In genomic region chr2:31267437-31268120, GRCh38 we compare ENCODE assay signal across 22 cellular contexts. TPM values are rescaled to one million over a fixed set of nuclear protein-coding genes. Genes with fewer than 3 reads are reported as not detected.
DNase-seq lines count a peak whose midpoint lies in the region; ATAC-seq, FAIRE-seq and TF ChIP-seq lines count a peak whose summit lies in the region.
"Had no signal": no experiment of that assay in that cellular context is flagged by ENCODE, and none has a peak within 500 bp of the region (broad histone marks: within the 10 kb centered on the region; RNA-seq: fewer than 3 reads in every experiment).

No MANE protein-coding gene starts in this region.

- no peak for TF ChIP-seq POLR2A in K562 (conservative IDR thresholded peaks at IDR 0.05)

- no peak for FAIRE-seq in K562 (lab: Jason Lieb, UNC)
- FAIRE-seq: GM12891 had no signal

- H3K4me1 ChIP-seq in K562 (replicated peaks in 1 of 2; ENCODE audit: control insufficient read depth in 2 of 2, insufficient read depth in 2 of 2, low read length in 2 of 2): no peaks in the 10 kb centered on the region
- H3K4me1 ChIP-seq: Caco-2 had no signal

- 0% methylated on average over 8 of the region's 8 CpGs for WGBS in K562 (ENCODE audit: insufficient coverage, low coverage, missing lambda C conversion rate)

- H3K27ac Mint-ChIP-seq in memory B cell: peak overlapping the region; percentile 58
- H3K27ac Mint-ChIP-seq: CD4-positive, alpha-beta T cell had no signal

- TF ChIP-seq EP300 in K562 (IDR thresholded peaks at IDR 0.05; ENCODE audit: low read length): no peak

- no peaks in the 10 kb centered on the region for H3K9me3 ChIP-seq in K562 (replicated peaks; ENCODE audit: control insufficient read depth, insufficient read depth, low read depth, low read length)
- H3K9me3 ChIP-seq: Caco-2 had no signal

- H3K36me3 ChIP-seq in K562 (ENCODE audit: control insufficient read depth, insufficient read depth, low read length): no peaks in the 10 kb centered on the region

- no peaks in the 10 kb centered on the region for H3K9me1 ChIP-seq in K562 (ENCODE audit: control insufficient read depth, insufficient read depth, low read length)

- H3K79me2 ChIP-seq in K562 (ENCODE audit: control insufficient read depth, insufficient read depth, low read length): no peaks in the 10 kb centered on the region

- H3K27me3 Mint-ChIP-seq in memory B cell: no peaks in the 10 kb centered on the region
- H3K27me3 Mint-ChIP-seq: CD4-positive, alpha-beta T cell had no signal

- no peak overlapping the region for H3K4me2 ChIP-seq in K562 (ENCODE audit: insufficient read depth, low read length)

- no peak for TF ChIP-seq CTCF in K562 (IDR thresholded peaks at IDR 0.05 in 2 of 3, conservative IDR thresholded peaks at IDR 0.05 in 1 of 3; ENCODE audit: insufficient read depth in 2 of 3, low read depth in 1 of 3, low read length in 3 of 3)

- in situ Hi-C loops in K562 (cut with MboI): no loop called here

- peaks cover 21% of the 10 kb centered on the region for H3K36me3 Mint-ChIP-seq in memory B cell

- ATAC-seq in K562 (no peak), memory B cell (ENCODE audit: low read depth) (no peak), HG02970 (IDR thresholded peaks at IDR 0.05; ENCODE audit: low FRiP score, unreplicated experiment) (no peak)
- ATAC-seq: PC-3 had no signal

- no peak overlapping the region for H2AFZ ChIP-seq in K562 (ENCODE audit: low read depth, low read length)
- H2AFZ ChIP-seq: GM23248 had no signal

- no peaks in the 10 kb centered on the region for H3K9me3 Mint-ChIP-seq in memory B cell
- H3K9me3 Mint-ChIP-seq: CD4-positive, alpha-beta T cell had no signal

- POLR2A ChIA-PET in K562 (lab: Yijun Ruan, JAX): no interaction called here

- no peak overlapping the region for H3K4me3 Mint-ChIP-seq in memory B cell
- H3K4me3 Mint-ChIP-seq: CD4-positive, alpha-beta T cell had no signal

- no peak overlapping the region for H3K27ac ChIP-seq in K562 (ENCODE audit: extremely low read depth, low read depth, low read length)
- H3K27ac ChIP-seq: 22Rv1, GM23248 had no signal

- no peaks in the 10 kb centered on the region for H4K20me1 ChIP-seq in K562 (replicated peaks; ENCODE audit: control insufficient read depth, insufficient read depth, low read length)

- TF ChIP-seq RAD21 in K562 (CRISPR knock-in tag; conservative IDR thresholded peaks at IDR 0.05 in 1 of 2, IDR thresholded peaks at IDR 0.05 in 1 of 2): no peak

- BruUV-seq in K562 (replicated peaks; lab: Mats Ljungman, UMichigan): no TSS peak

- CTCF ChIA-PET in K562 (lab: Yijun Ruan, JAX; ENCODE audit: low intra/inter-chr PET ratio): no interaction called here

- H3K9ac ChIP-seq in K562 (ENCODE audit: insufficient read depth in 1 of 2, low read depth in 2 of 2, low read length in 2 of 2): peak overlapping the region in 1 of 2 experiments; percentile 26; a peak in 1 of 4 replicates
- H3K9ac ChIP-seq: GM23248 had no signal

- H3K27me3 ChIP-seq in K562 (ENCODE audit: control insufficient read depth in 2 of 2, insufficient read depth in 2 of 2, low read length in 2 of 2): peaks cover 0 to 18% of the 10 kb centered on the region in 2 experiments; a peak in 3 of 5 replicates

- peaks cover 29% of the 10 kb centered on the region for H3K4me1 Mint-ChIP-seq in memory B cell

- H3K4me3 ChIP-seq in K562: no peak overlapping the region
- H3K4me3 ChIP-seq: GM23248 had no signal

- intact Hi-C loops in K562 (cut with micrococcal nuclease): no loop called here

- DNase-seq in DMS 273 (lab: John Stamatoyannopoulos, UW; ENCODE audit: unreplicated experiment): peak; percentile 68
- no peak for DNase-seq in DMS 273 treated with DMSO at 0.1 percent for 48 hours (lab: John Stamatoyannopoulos, UW)
- DNase-seq in K562 (ENCODE audit: extremely low read depth in 1 of 4, low spot score in 3 of 4): no peak
- DNase-seq in memory B cell (ENCODE audit: low spot score in 2 of 2): no peak
- no peak for DNase-seq in SIG-M5 treated with dmso at 0.1 percent for 504 hours (lab: John Stamatoyannopoulos, UW; ENCODE audit: unreplicated experiment)
- DNase-seq in NCI-H748 (lab: John Stamatoyannopoulos, UW; ENCODE audit: unreplicated experiment): no peak
- no peak for DNase-seq in NCI-H69 (lab: John Stamatoyannopoulos, UW)
- DNase-seq: AML-193; Caco-2; CD4-positive, alpha-beta T cell; EL; GM23248; HCEC 1CT; NCI-H1105; NCI-H2081 treated with DMSO at 0.1 percent for 48 hours; NCI-H446 treated with DMSO at 0.1 percent for 48 hours; PC-3; RPMI8226; SIG-M5 had no signal

TF ChIP-seq in K562, 482 proteins besides CTCF, POLR2A, EP300 and RAD21:
- TF ChIP-seq CBFA2T2 (conservative IDR thresholded peaks at IDR 0.05) (no peak), TFE3 (CRISPR knock-in tag; IDR thresholded peaks at IDR 0.05) (peak; percentile 68)

RNA-seq across cellular contexts. Expression of gene EHD3, which starts 33.6 kb away (rescaled TPM):
- 0.14 TPM in 1 of 2 replicates, not detected in the other for total RNA-seq in K562 (2011; cell fraction: chromatin; rRNA removed; ENCODE audit: low replicate concordance)
- under 0.01 and 0.13 TPM in 2 replicates for total RNA-seq in K562 (2011; cell fraction: nucleolus; rRNA removed)
- total RNA-seq in K562 (2011; cell fraction: nucleoplasm; rRNA removed): 0.07 TPM in 1 of 2 replicates, not detected in the other
- total RNA-seq in K562 (2014; rRNA removed): under 0.01 and 0.04 TPM in 2 replicates
- total RNA-seq in K562 (2014; rRNA removed; fragmentation: Illumina TruSeq; extraction: Trizol): 0.04 TPM in 1 of 2 replicates, not detected in the other
- total RNA-seq in K562 (2015; rRNA removed; fragmentation: Illumina TruSeq; extraction: Trizol): 0.04 TPM in 1 of 2 replicates, not detected in the other
- total RNA-seq in K562 (2021): 0.11 TPM in 1 of 2 replicates, not detected in the other
- polyA plus RNA-seq in K562 (2011; rRNA removed): 0.01 and 0.04 TPM in 2 replicates
- polyA plus RNA-seq in K562 (2011; cell fraction: cytosol; rRNA removed): 0.01 and 0.10 TPM in 2 replicates
- 0.06 TPM in 1 of 2 replicates, not detected in the other for polyA plus RNA-seq in K562 (2011; cell fraction: nucleus; rRNA removed)
- 0.05 and 0.14 TPM in 2 replicates for polyA plus RNA-seq in K562 (2012)
- polyA plus RNA-seq in K562 (2014; fragmentation: Illumina TruSeq; extraction: Trizol): 0.01 TPM in 1 of 2 replicates, not detected in the other
- not detected for polyA plus RNA-seq in K562 (2014; fragmentation: Nextera tagmentation; extraction: Ambion mirVana)
- 0.03 TPM in 1 of 2 replicates, not detected in the other for polyA plus RNA-seq in K562 (2014; rRNA removed)
- 0.03 and 0.18 TPM in 2 replicates for polyA minus RNA-seq in K562 (2011; rRNA and poly(A)+ RNA removed)
- not detected in 2 replicates for polyA minus RNA-seq in K562 (2011; cell fraction: cytosol; rRNA and poly(A)+ RNA removed)
- under 0.01 TPM in 1 of 2 replicates, not detected in the other for polyA minus RNA-seq in K562 (2011; cell fraction: nucleus; rRNA and poly(A)+ RNA removed)
- total RNA-seq: Caco-2 had no signal

RNA-seq across cellular contexts. Expression of gene CAPN14, which starts 50.3 kb away (rescaled TPM):
- total RNA-seq in K562 (2011; cell fraction: chromatin; rRNA removed; ENCODE audit: low replicate concordance): not detected in 2 replicates
- not detected in 2 replicates for total RNA-seq in K562 (2011; cell fraction: nucleolus; rRNA removed)
- not detected in 2 replicates for total RNA-seq in K562 (2011; cell fraction: nucleoplasm; rRNA removed)
- total RNA-seq in K562 (2014; rRNA removed): not detected in 2 replicates
- not detected in 2 replicates for total RNA-seq in K562 (2014; rRNA removed; fragmentation: Illumina TruSeq; extraction: Trizol)
- not detected in 2 replicates for total RNA-seq in K562 (2015; rRNA removed; fragmentation: Illumina TruSeq; extraction: Trizol)
- not detected in 2 replicates for total RNA-seq in K562 (2021)
- not detected in 2 replicates for polyA plus RNA-seq in K562 (2011; rRNA removed)
- not detected in 2 replicates for polyA plus RNA-seq in K562 (2011; cell fraction: cytosol; rRNA removed)
- not detected in 2 replicates for polyA plus RNA-seq in K562 (2011; cell fraction: nucleus; rRNA removed)
- not detected in 2 replicates for polyA plus RNA-seq in K562 (2012)
- not detected in 2 replicates for polyA plus RNA-seq in K562 (2014; fragmentation: Illumina TruSeq; extraction: Trizol)
- polyA plus RNA-seq in K562 (2014; fragmentation: Nextera tagmentation; extraction: Ambion mirVana): not detected
- polyA plus RNA-seq in K562 (2014; rRNA removed): not detected in 2 replicates
- not detected in 2 replicates for polyA minus RNA-seq in K562 (2011; rRNA and poly(A)+ RNA removed)
- polyA minus RNA-seq in K562 (2011; cell fraction: cytosol; rRNA and poly(A)+ RNA removed): not detected in 2 replicates
- polyA minus RNA-seq in K562 (2011; cell fraction: nucleus; rRNA and poly(A)+ RNA removed): not detected in 2 replicates
- total RNA-seq: PC-3 had no signal
- polyA plus RNA-seq: GM23248 had no signal
